ENCODE assay signal across 6 cellular contexts in genomic region chr1:203878422-203878821, GRCh38.
"Had no signal": no experiment of that assay in that cellular context is flagged by ENCODE, and none has a peak within 500 bp of the region (broad histone marks: within the 10 kb centered on the region; RNA-seq: fewer than 3 reads in every experiment).

No MANE protein-coding gene starts in this region.

- DNase-seq: IMR-90, KBM-7, KG1 had no signal

- H3K4me3 ChIP-seq: K562 had no signal

- H3K27ac ChIP-seq: HL-60, KMS-11 had no signal
